8 cellular contexts compared by ENCODE assay signal in the genomic region with DNA sequence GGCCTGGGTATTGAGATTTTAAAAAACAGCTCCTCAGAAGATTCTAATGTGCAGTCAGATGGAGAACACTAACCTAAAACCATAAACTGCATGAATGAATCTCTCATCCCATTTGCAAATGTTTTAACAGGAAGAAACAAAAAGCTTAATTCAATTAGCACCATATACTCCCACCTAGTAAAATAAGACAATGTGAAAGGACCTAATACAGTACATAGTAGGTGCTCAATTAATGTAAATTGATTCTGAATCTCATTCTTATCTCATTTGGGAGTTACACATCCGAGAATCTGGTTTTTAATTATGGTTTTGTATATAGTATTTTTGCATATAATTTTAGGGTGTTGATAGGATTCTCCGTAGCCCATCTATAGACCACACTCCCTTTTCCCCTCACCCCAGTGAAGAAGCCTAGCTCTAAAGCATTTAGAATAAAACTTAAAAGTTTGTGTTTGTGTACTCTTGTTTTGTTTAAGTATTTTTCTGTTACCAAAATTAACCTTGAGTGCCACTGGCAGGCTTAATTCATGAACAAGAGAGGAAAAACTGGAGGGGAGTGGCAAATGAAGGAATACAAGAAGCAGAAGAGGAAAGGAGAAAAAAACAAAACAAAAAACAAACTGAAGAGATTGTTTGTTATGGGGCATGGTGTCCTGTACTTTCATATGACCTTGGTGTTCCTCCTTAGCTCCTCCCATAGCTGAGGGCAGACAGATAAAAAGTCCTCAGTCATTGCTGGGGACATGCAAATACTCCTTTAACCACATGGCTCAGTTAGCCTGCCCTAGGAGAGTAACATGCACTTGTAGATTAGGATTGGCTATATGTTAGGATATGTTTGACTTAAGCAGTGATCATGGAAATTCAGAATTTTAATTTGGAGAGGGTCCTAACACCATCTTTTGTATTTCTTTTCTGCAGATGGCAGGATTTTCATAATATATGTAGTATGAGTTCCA. TPM values are rescaled to one million over a fixed set of nuclear protein-coding genes. Genes with fewer than 3 reads are reported as not detected.
DNase-seq lines count a peak whose midpoint lies in the region; ATAC-seq and TF ChIP-seq lines count a peak whose summit lies in the region.

No MANE protein-coding gene starts in this region.

- peaks cover 21% of the 10 kb centered on the region for H3K36me3 ChIP-seq in HUES6 (ENCODE audit: control insufficient read depth, insufficient read depth, low read length)

- H3K27ac Mint-ChIP-seq in WTC11 = peak overlapping the region; percentile 92
- peak overlapping the region; percentile 97 for H3K27ac Mint-ChIP-seq in stimulated activated effector memory CD8-positive, alpha-beta T cell treated with anti-CD3 and anti-CD28 coated beads, Interleukin-12 subunit alpha, Interleukin-12 subunit beta, amount 100 ng/mL, for 72 hours

- ATAC-seq in GM21529 (IDR thresholded peaks at IDR 0.05; ENCODE audit: unreplicated experiment) = peak; percentile 60
- no peak for ATAC-seq in WTC11
- ATAC-seq in right cardiac atrium = no peak
- no peak for ATAC-seq in stimulated activated effector memory CD8-positive, alpha-beta T cell treated with anti-CD3 and anti-CD28 coated beads, Interleukin-12 subunit alpha, Interleukin-12 subunit beta, amount 100 ng/mL, for 72 hours

- intact Hi-C loops in right cardiac atrium (cut with DNase I) = no loop called here

- no peaks in the 10 kb centered on the region for H3K9me3 Mint-ChIP-seq in WTC11
- H3K9me3 Mint-ChIP-seq in stimulated activated effector memory CD8-positive, alpha-beta T cell treated with anti-CD3 and anti-CD28 coated beads, Interleukin-12 subunit alpha, Interleukin-12 subunit beta, amount 100 ng/mL, for 72 hours = no peaks in the 10 kb centered on the region

- H3K27me3 Mint-ChIP-seq in WTC11 (ENCODE audit: low read depth) = no peaks in the 10 kb centered on the region

- H3K4me3 ChIP-seq in GM08714 (ENCODE audit: low read length) = peak overlapping the region; percentile 100
- peak overlapping the region; percentile 83 for H3K4me3 ChIP-seq in HUES6 (ENCODE audit: low read depth, low read length)
- peak overlapping the region; percentile 64 for H3K4me3 ChIP-seq in right cardiac atrium (ENCODE audit: low read length)

- 73% methylated on average over 2 of the region's 2 CpGs for WGBS in right cardiac atrium

- H3K27me3 ChIP-seq in HUES6 (ENCODE audit: control insufficient read depth, insufficient read depth, low read length) = no peaks in the 10 kb centered on the region
- H3K27me3 ChIP-seq in right cardiac atrium (ENCODE audit: control insufficient read depth, insufficient read depth) = no peaks in the 10 kb centered on the region

- H3K27ac ChIP-seq in HUES6 (ENCODE audit: low read depth, low read length) = no peak overlapping the region
- peak overlapping the region; percentile 89 for H3K27ac ChIP-seq in right cardiac atrium (ENCODE audit: low read length)

- no peak for DNase-seq in WTC11 (ENCODE audit: low spot score)
- DNase-seq in right cardiac atrium = no peak
- no peak for DNase-seq in stimulated activated effector memory CD8-positive, alpha-beta T cell treated with anti-CD3 and anti-CD28 coated beads, Interleukin-12 subunit alpha, Interleukin-12 subunit beta, amount 100 ng/mL, for 72 hours (ENCODE audit: low spot score in 2 of 2)
- DNase-seq in C1 segment of cervical spinal cord (lab: John Stamatoyannopoulos, UW) = no peak
- DNase-seq in GOT3 (lab: John Stamatoyannopoulos, UW) = no peak

- peaks cover 19% of the 10 kb centered on the region for H3K4me1 Mint-ChIP-seq in WTC11
- H3K4me1 Mint-ChIP-seq in stimulated activated effector memory CD8-positive, alpha-beta T cell treated with anti-CD3 and anti-CD28 coated beads, Interleukin-12 subunit alpha, Interleukin-12 subunit beta, amount 100 ng/mL, for 72 hours = peaks cover 41% of the 10 kb centered on the region

- POLR2A ChIA-PET in WTC11 (lab: Charles Lee) = interaction anchor here (1.0 to 1.7 kb wide), 10 partner anchors 9 to 289 kb away, joined by 3 to 8 read pairs (median 4); a partner anchor contains a TSS

- peaks cover 23% of the 10 kb centered on the region for H3K36me3 Mint-ChIP-seq in WTC11
- peaks cover 55% of the 10 kb centered on the region for H3K36me3 Mint-ChIP-seq in stimulated activated effector memory CD8-positive, alpha-beta T cell treated with anti-CD3 and anti-CD28 coated beads, Interleukin-12 subunit alpha, Interleukin-12 subunit beta, amount 100 ng/mL, for 72 hours

- CTCF ChIA-PET in WTC11 (lab: Charles Lee) = interaction anchor here (0.7 to 4.7 kb wide), 47 partner anchors 11 to 685 kb away, joined by 3 to 76 read pairs (median 5); a partner anchor contains a TSS

- peak overlapping the region; percentile 80 for H3K4me3 Mint-ChIP-seq in WTC11
- H3K4me3 Mint-ChIP-seq in stimulated activated effector memory CD8-positive, alpha-beta T cell treated with anti-CD3 and anti-CD28 coated beads, Interleukin-12 subunit alpha, Interleukin-12 subunit beta, amount 100 ng/mL, for 72 hours = peak overlapping the region; percentile 95

- H3K9ac ChIP-seq in HUES6 (ENCODE audit: low read length) = peak overlapping the region; percentile 82

- no peak for TF ChIP-seq CTCF in WTC11 (IDR thresholded peaks at IDR 0.05)

- no peaks in the 10 kb centered on the region for H3K9me3 ChIP-seq in HUES6 (ENCODE audit: control insufficient read depth, insufficient read depth, low read depth, low read length)
- H3K9me3 ChIP-seq in right cardiac atrium (ENCODE audit: control insufficient read depth, low read length) = no peaks in the 10 kb centered on the region

- H3K4me1 ChIP-seq in HUES6 (ENCODE audit: control insufficient read depth, insufficient read depth, low read length) (peaks cover 12% of the 10 kb centered on the region), right cardiac atrium (ENCODE audit: control insufficient read depth, insufficient read depth, low read length) (no peaks in the 10 kb centered on the region)

TF ChIP-seq in WTC11, 78 proteins besides CTCF, POLR2A, EP300 and RAD21 (continues in another document):
- TF ChIP-seq ATF1 (CRISPR knock-in tag; IDR thresholded peaks at IDR 0.05) (no peak), ZBTB21 (CRISPR knock-in tag; IDR thresholded peaks at IDR 0.05; ENCODE audit: borderline replicate concordance) (no peak), ZNF232 (CRISPR knock-in tag; IDR thresholded peaks at IDR 0.05) (no peak), FOXK1 (CRISPR knock-in tag; IDR thresholded peaks at IDR 0.05) (no peak), SOX15 (CRISPR knock-in tag; IDR thresholded peaks at IDR 0.05) (no peak), FOXP1 (CRISPR knock-in tag; IDR thresholded peaks at IDR 0.05; ENCODE audit: borderline replicate concordance) (no peak)
- TF ChIP-seq, protein P1, sequence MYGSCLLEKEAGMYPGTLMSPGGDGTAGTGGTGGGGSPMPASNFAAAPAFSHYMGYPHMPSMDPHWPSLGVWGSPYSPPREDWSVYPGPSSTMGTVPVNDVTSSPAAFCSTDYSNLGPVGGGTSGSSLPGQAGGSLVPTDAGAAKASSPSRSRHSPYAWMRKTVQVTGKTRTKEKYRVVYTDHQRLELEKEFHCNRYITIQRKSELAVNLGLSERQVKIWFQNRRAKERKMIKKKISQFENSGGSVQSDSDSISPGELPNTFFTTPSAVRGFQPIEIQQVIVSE (CRISPR knock-in tag; IDR thresholded peaks at IDR 0.05; ENCODE audit: borderline replicate concordance) = no peak
- TF ChIP-seq, protein P2, sequence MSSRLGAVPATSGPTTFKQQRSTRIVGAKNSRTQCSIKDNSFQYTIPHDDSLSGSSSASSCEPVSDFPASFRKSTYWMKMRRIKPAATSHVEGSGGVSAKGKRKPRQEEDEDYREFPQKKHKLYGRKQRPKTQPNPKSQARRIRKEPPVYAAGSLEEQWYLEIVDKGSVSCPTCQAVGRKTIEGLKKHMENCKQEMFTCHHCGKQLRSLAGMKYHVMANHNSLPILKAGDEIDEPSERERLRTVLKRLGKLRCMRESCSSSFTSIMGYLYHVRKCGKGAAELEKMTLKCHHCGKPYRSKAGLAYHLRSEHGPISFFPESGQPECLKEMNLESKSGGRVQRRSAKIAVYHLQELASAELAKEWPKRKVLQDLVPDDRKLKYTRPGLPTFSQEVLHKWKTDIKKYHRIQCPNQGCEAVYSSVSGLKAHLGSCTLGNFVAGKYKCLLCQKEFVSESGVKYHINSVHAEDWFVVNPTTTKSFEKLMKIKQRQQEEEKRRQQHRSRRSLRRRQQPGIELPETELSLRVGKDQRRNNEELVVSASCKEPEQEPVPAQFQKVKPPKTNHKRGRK (CRISPR knock-in tag; IDR thresholded peaks at IDR 0.05; ENCODE audit: borderline replicate concordance) = no peak
- TF ChIP-seq, protein P3, sequence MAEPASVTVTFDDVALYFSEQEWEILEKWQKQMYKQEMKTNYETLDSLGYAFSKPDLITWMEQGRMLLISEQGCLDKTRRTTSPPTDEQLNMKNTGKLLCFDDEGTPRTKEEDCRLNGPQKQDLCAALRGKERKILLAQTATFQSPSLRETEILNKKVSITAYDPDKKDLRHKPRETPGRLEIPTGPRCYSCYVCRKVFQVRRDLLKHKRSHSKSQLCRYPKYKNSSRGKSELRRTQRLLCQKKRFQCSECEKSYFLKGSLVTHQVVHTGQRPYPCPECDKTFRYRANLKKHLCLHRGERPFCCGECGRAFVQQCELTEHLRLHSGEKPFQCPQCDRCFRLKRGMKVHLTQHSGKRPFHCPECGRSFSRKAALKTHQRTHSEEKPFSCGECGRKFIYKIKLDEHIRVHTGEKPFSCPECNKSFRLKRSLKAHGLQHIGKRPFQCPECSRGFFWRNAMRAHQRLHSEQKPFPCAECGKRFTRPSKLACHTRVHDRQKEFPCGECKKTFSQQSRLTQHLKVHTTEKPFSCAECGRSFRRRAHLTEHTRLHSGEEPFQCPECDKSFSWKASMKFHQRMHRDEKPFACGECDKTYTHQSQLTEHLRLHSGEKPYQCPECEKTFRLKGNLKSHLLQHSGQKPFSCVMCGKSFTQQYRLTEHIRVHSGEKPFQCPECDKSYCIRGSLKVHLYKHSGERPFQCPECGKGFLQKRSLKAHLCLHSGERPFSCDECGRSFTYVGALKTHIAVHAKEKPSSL (CRISPR knock-in tag; conservative IDR thresholded peaks at IDR 0.05) = no peak

RNA-seq across cellular contexts. Expression of a gene that starts 1.2 kb away (rescaled TPM):
- total RNA-seq in WTC11 (2021) = 17.0 to 22.6 TPM (median 20.5 TPM) in 3 replicates
- 100 to 1,000 TPM in 2 of 4 donors, 10 to 100 TPM in 2; 90.7 to 105 (median 97.7) TPM for total RNA-seq in right cardiac atrium
- 36.3 TPM for polyA plus RNA-seq in right cardiac atrium

RNA-seq across cellular contexts. Expression of a gene that starts 12.1 kb away (rescaled TPM):
- total RNA-seq in WTC11 (2021) (0.02 to 0.33 TPM in 2 of 3 replicates, not detected in the other), right cardiac atrium (1 to 10 TPM; 4.1 to 7.9 (median 6.7) TPM)
- polyA plus RNA-seq in right cardiac atrium = 3.0 TPM

RNA-seq across cellular contexts. Expression of a gene that starts 42.8 kb away (rescaled TPM):
- total RNA-seq in WTC11 (2021) (54.8 to 67.3 TPM (median 62.9 TPM) in 3 replicates), right cardiac atrium (10 to 100 TPM; 16.9 to 22.5 (median 19.2) TPM)
- 12.1 TPM for polyA plus RNA-seq in right cardiac atrium

RNA-seq across cellular contexts. Expression of a gene that starts 46.4 kb away (rescaled TPM):
- 79.3 to 83.8 TPM (median 81.5 TPM) in 3 replicates for total RNA-seq in WTC11 (2021)
- total RNA-seq in right cardiac atrium = 100 to 1,000 TPM in 2 of 4 donors, 10 to 100 TPM in 2; 82.6 to 109 (median 99.2) TPM
- polyA plus RNA-seq in right cardiac atrium = 62.0 TPM
